8 cellular contexts compared by ENCODE assay signal in the genomic region with DNA sequence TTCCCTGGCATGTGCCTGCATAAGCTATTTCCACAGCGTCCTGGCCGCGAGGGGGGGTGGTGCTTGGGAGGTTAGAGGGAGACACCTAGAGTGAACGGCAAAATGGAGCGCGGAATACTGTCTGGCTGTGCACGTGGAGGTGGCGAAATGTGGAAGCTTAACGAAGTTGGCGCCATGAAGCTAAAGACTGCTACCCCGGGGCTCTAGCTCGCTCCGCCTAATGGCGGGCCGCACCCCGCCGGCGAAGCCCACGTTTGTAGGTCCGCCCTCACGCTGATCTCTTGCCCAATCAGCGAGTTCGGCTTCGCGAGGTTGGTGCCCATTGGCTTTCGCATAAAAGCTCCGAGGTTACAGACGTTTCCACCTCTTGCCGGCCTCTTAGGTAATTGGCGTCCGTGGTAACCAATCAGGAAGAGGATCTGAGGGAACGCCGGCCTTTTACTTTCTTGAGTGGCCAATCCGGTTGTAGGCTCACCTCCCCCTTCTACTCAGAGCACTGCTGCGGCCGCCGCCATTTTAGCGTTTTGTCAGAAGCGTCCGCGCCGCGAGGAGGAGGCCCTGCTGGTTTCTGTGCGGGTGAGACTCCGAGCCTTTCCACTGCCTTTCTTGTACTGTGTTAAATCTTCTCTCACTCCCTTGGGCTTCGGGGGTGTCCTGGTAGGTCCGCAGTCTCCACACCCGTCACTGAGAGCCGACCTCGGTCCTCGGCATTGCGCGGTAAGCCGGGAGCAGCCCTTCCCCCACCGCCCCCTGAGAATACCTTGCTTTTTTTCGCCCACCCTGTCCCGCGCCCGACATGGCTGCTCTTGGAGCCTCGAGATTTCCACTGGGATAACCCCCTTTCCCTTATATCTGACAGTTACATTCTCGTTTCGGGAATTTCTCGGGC. TPM values are rescaled to one million over a fixed set of nuclear protein-coding genes. Genes with fewer than 3 reads are reported as not detected.
DNase-seq lines count a peak whose midpoint lies in the region; ATAC-seq, FAIRE-seq and TF ChIP-seq lines count a peak whose summit lies in the region.

TSS of gene RBM4 (plus strand) at position 527 of the 889 bp plus-strand sequence. CDS start 1,009 bp downstream, outside the sequence.

- H3K36me3 ChIP-seq in pancreas = peaks cover 4 to 8% (median 4%) of the 10 kb centered on the region in 3 donors
- peaks cover 5 to 28% (median 21%) of the 10 kb centered on the region in 3 donors for H3K36me3 ChIP-seq in tibial artery

- intact Hi-C loops in Right ventricle myocardium superior (cut with DNase I) (no loop called here), pancreas (cut with DNase I) (no loop called here), tibial artery (cut with DNase I; ENCODE audit: low total_unique reads) (loop anchor here (2.0 kb wide), 1 partner anchor 22 kb away; the partner anchor contains the start of gene RBM14)

- H3K4me3 Mint-ChIP-seq in activated naive CD8-positive, alpha-beta T cell treated with anti-CD3 and anti-CD28 coated beads, Interleukin-2, amount 50 U/mL, for 24 hours = peak within 1 kb of the TSS; percentile 85

- 0 to 1% methylated on average over 63 of the region's 63 CpGs for WGBS in pancreas, 2 donors

- peaks cover 29 to 42% (median 31%) of the 10 kb centered on the region in 3 donors for H3K4me1 ChIP-seq in pancreas
- H3K4me1 ChIP-seq in tibial artery = peaks cover 4 to 56% (median 48%) of the 10 kb centered on the region in 4 donors

- no peaks in the 10 kb centered on the region for H3K9me3 Mint-ChIP-seq in activated naive CD8-positive, alpha-beta T cell treated with anti-CD3 and anti-CD28 coated beads, Interleukin-2, amount 50 U/mL, for 24 hours

- no peaks in the 10 kb centered on the region for H3K27me3 Mint-ChIP-seq in activated naive CD8-positive, alpha-beta T cell treated with anti-CD3 and anti-CD28 coated beads, Interleukin-2, amount 50 U/mL, for 24 hours

- H3K27ac ChIP-seq in pancreas (peak within 1 kb of the TSS; percentile 58 to 91 (median 77)), tibial artery (peak within 1 kb of the TSS; percentile 91 to 93)

- peak; percentile 84 for FAIRE-seq in pancreas (lab: Jason Lieb, UNC)

- peak within 1 kb of the TSS; percentile 93 for H3K27ac Mint-ChIP-seq in activated naive CD8-positive, alpha-beta T cell treated with anti-CD3 and anti-CD28 coated beads, Interleukin-2, amount 50 U/mL, for 24 hours

- H3K9me3 ChIP-seq in pancreas (no peaks in the 10 kb centered on the region), tibial artery (no peaks in the 10 kb centered on the region)

- peaks cover 68% of the 10 kb centered on the region for H3K4me1 Mint-ChIP-seq in activated naive CD8-positive, alpha-beta T cell treated with anti-CD3 and anti-CD28 coated beads, Interleukin-2, amount 50 U/mL, for 24 hours

- H3K4me3 ChIP-seq in pancreas (peak within 1 kb of the TSS; percentile 44 to 77 (median 72)), tibial artery (peak within 1 kb of the TSS; percentile 80 to 82)

- no peaks in the 10 kb centered on the region for H3K27me3 ChIP-seq in pancreas
- H3K27me3 ChIP-seq in tibial artery = no peaks in the 10 kb centered on the region

- peaks cover 69% of the 10 kb centered on the region for H3K36me3 Mint-ChIP-seq in activated naive CD8-positive, alpha-beta T cell treated with anti-CD3 and anti-CD28 coated beads, Interleukin-2, amount 50 U/mL, for 24 hours (ENCODE audit: low read depth)

- peak; percentile 92 for ATAC-seq in HG02763 (IDR thresholded peaks at IDR 0.05; ENCODE audit: unreplicated experiment)
- ATAC-seq in activated naive CD8-positive, alpha-beta T cell treated with anti-CD3 and anti-CD28 coated beads, Interleukin-2, amount 50 U/mL, for 24 hours = peak; percentile 96
- peak; percentile 98 for ATAC-seq in Right ventricle myocardium superior (ENCODE audit: poor library complexity)
- ATAC-seq in pancreas = peak; percentile 91 to 97 (median 96)

- TF ChIP-seq CTCF in GM12873 (IDR thresholded peaks at IDR 0.05; ENCODE audit: insufficient read depth, low read depth, low read length, missing control alignments) (peak; percentile 33), pancreas (IDR thresholded peaks at IDR 0.05) (no peak), tibial artery (IDR thresholded peaks at IDR 0.05) (peak in 1 of 2 experiments; percentile 29)

- DNase-seq in NCI-H1417 treated with DMSO at 0.1 percent for 48 hours (lab: John Stamatoyannopoulos, UW) (peak; percentile 99), SW480 (ENCODE audit: low spot score) (peak; percentile 100), Right ventricle myocardium superior (peak; percentile 97), pancreas (peak; percentile 90 to 99 (median 98)), tibial artery (peak; percentile 98 to 99)
- peak; percentile 93 for DNase-seq in activated naive CD8-positive, alpha-beta T cell treated with anti-CD3 and anti-CD28 coated beads, Interleukin-2, amount 50 U/mL, for 24 hours

RNA-seq across cellular contexts. Expression of gene RBM4, which starts in this region (rescaled TPM):
- total RNA-seq in Right ventricle myocardium superior (73.4 TPM), pancreas (10 to 100 TPM; 47.5 to 80.2 (median 65.1) TPM)
- 10 to 100 TPM; 60.6 to 84.2 TPM for polyA plus RNA-seq in pancreas

Comparison
In these comparisons a context has a peak if more than half of its experiments do, and no peak if none do; other contexts are left out.
1. Peak in every context shown above with its lines: DNase-seq, ATAC-seq, H3K4me3 ChIP-seq and H3K27ac ChIP-seq.